In genomic region chr3:101827211-101828174, GRCh38 we compare ENCODE assay signal across 8 cellular contexts. TPM values are rescaled to one million over a fixed set of nuclear protein-coding genes. Genes with fewer than 3 reads are reported as not detected.
DNase-seq lines count a peak whose midpoint lies in the region; ATAC-seq, FAIRE-seq and TF ChIP-seq lines count a peak whose summit lies in the region.

No MANE protein-coding gene starts in this region.

- H3K9me3 ChIP-seq in HAP-1, result no peaks in the 10 kb centered on the region
- H3K9me3 ChIP-seq in kidney (ENCODE audit: control insufficient read depth in 1 of 2, low read length in 2 of 2), result no peaks in the 10 kb centered on the region

- TF ChIP-seq POLR2A in NB4 (IDR thresholded peaks at IDR 0.05; ENCODE audit: extremely low read depth, insufficient read length), result no peak

- H3K36me3 ChIP-seq in GM06990 (ENCODE audit: control insufficient read depth, insufficient read depth, low read length), result no peaks in the 10 kb centered on the region
- no peaks in the 10 kb centered on the region; the same call in 1 of the 2 replicates for H3K36me3 ChIP-seq in HAP-1 (replicated peaks)
- no peaks in the 10 kb centered on the region for H3K36me3 ChIP-seq in kidney (ENCODE audit: control insufficient read depth in 1 of 2, insufficient read depth in 2 of 2, low read length in 2 of 2)

- peak overlapping the region; percentile 85 to 88 for H3K9ac ChIP-seq in kidney (ENCODE audit: low read length in 2 of 2)

- peaks cover 42% of the 10 kb centered on the region for H3K4me1 Mint-ChIP-seq in central memory CD8-positive, alpha-beta T cell

- H3K4me3 Mint-ChIP-seq in central memory CD8-positive, alpha-beta T cell, result peak overlapping the region; percentile 92

- intact Hi-C loops in kidney (cut with DNase I), result no loop called here

- peak; percentile 88 for ATAC-seq in central memory CD8-positive, alpha-beta T cell (replicated peaks; ENCODE audit: extremely low read depth, poor library complexity, severe bottlenecking)

- H3K9me3 Mint-ChIP-seq in central memory CD8-positive, alpha-beta T cell, result no peaks in the 10 kb centered on the region

- in situ Hi-C loops in HAP-1 (cut with MboI; ENCODE audit: low sequenced_read_pairs), result loop anchor here (10.0 kb wide), 1 partner anchor 397 kb away; no protein-coding TSS in a partner anchor

- no peaks in the 10 kb centered on the region for H3K27me3 Mint-ChIP-seq in central memory CD8-positive, alpha-beta T cell

- TF ChIP-seq CTCF in GM06990 (IDR thresholded peaks at IDR 0.05; ENCODE audit: insufficient read depth, low read length, poor library complexity, severe bottlenecking) (no peak), NB4 (IDR thresholded peaks at IDR 0.05; ENCODE audit: low read depth, low read length) (no peak), kidney (IDR thresholded peaks at IDR 0.05; ENCODE audit: borderline replicate concordance, extremely low read depth, insufficient read depth) (no peak)

- H3K27me3 ChIP-seq in GM06990 (replicated peaks; ENCODE audit: control insufficient read depth, insufficient read depth, low read length) (no peaks in the 10 kb centered on the region), HAP-1 (ENCODE audit: low read depth) (no peaks in the 10 kb centered on the region)

- DNase-seq in GM06990 (ENCODE audit: extremely low read depth, insufficient read length), result peak; percentile 87
- peak; percentile 64 to 79 for DNase-seq in HAP-1 (ENCODE audit: low spot score in 2 of 2)
- DNase-seq in NB4 (ENCODE audit: low read depth), result peak; percentile 75
- peak; percentile 47 to 58 (median 50) for DNase-seq in activated CD4-positive, CD25-positive, alpha-beta regulatory T cell (lab: John Stamatoyannopoulos, UW)
- DNase-seq in central memory CD8-positive, alpha-beta T cell (ENCODE audit: low spot score in 2 of 2), result peak; percentile 68 to 72
- DNase-seq in kidney, result peak; percentile 88
- DNase-seq in stimulated activated CD4-positive, alpha-beta T cell treated with anti-CD3 and anti-CD28 coated beads, Interleukin-15, amount 100 ng/mL, for 24 hours, result peak; percentile 93
- no peak for DNase-seq in epidermal melanocyte (ENCODE audit: insufficient read length, low spot score)

- H3K27ac ChIP-seq in kidney (ENCODE audit: low read depth in 2 of 2, low read length in 2 of 2), result peak overlapping the region; percentile 79 to 92

- peaks cover 9% of the 10 kb centered on the region for H3K36me3 Mint-ChIP-seq in central memory CD8-positive, alpha-beta T cell (ENCODE audit: insufficient read depth)

- H3K4me1 ChIP-seq in HAP-1, result peaks cover 19% of the 10 kb centered on the region
- peaks cover 6 to 14% of the 10 kb centered on the region in 2 donors for H3K4me1 ChIP-seq in kidney (ENCODE audit: control insufficient read depth in 1 of 2, insufficient read depth in 1 of 2, low read depth in 1 of 2, low read length in 2 of 2)

- peak overlapping the region; percentile 94 for H3K27ac Mint-ChIP-seq in central memory CD8-positive, alpha-beta T cell (ENCODE audit: low read depth)

- H3K4me3 ChIP-seq in GM06990 (replicated peaks; ENCODE audit: low read depth, low read length) (peak overlapping the region; percentile 80), HAP-1 (peak overlapping the region; percentile 33), NB4 (ENCODE audit: low read depth, low read length) (peak overlapping the region; percentile 51), kidney (ENCODE audit: low read length in 2 of 2) (peak overlapping the region; percentile 78 to 87)

- no peak for FAIRE-seq in kidney (lab: Jason Lieb, UNC)

RNA-seq across cellular contexts. Expression of gene NFKBIZ, which starts 21.8 kb away (rescaled TPM):
- 196 TPM for total RNA-seq in kidney
- 6.7 TPM for polyA plus RNA-seq in kidney (ENCODE audit: insufficient read depth, low read depth, low replicate concordance)

RNA-seq across cellular contexts. Expression of gene NXPE3, which starts 48.5 kb away (rescaled TPM):
- 13.3 TPM for total RNA-seq in kidney
- 4.9 TPM for polyA plus RNA-seq in kidney (ENCODE audit: insufficient read depth, low read depth, low replicate concordance)
